8 cellular contexts compared by ENCODE assay signal in the genomic region with DNA sequence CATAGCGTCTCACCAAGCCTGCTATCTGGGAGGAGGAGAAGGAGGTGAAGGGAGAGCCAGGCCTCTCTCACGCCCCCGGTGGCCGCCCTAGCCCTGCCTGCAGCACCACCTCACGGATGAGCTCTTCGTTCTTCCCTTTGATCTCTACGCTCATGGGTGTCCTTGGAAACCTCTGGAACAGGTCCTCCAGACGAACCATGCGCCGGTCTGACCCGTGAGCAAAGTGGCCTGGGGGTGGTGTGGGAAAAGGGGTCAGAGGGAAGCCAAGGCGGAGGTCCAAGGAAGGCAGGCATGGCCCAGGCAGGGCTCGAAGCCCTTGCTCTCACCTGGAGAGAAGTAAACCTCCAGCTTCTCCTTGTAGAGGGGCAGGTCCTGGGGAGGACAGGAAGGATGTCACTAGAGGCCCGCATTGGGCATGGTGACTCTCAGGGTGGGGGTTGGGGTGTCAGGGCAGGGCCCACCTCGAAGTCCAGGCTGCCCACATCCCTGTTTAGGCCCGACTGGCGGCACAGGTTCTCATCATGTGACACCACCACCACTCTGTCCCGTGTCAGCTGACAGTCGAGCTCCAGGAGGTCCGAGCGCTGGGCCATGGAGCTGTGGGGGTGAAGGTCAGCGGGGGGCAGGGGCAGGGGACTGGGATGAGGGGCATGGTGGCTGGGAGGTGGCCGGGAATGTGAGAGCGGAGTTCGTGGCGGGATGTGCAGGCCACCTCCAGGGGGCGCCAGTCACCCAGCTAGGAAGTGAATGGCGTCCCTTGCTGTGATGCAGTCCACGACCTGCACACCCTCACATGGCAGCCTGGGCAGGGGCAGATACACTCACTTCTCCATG. TPM values are rescaled to one million over a fixed set of nuclear protein-coding genes. Genes with fewer than 3 reads are reported as not detected.
DNase-seq lines count a peak whose midpoint lies in the region; ATAC-seq, FAIRE-seq and TF ChIP-seq lines count a peak whose summit lies in the region.

No MANE protein-coding gene starts in this region.

- H3K4me2 ChIP-seq in H1 (ENCODE audit: insufficient read depth in 1 of 2, low read depth in 2 of 2, low read length in 2 of 2), result peak overlapping the region in 1 of 2 experiments; percentile 50; a peak in 2 of 4 replicates

- H3K18ac ChIP-seq in H1 (ENCODE audit: extremely low read depth, low read length), result no peak overlapping the region

- no peak overlapping the region for H3K27ac Mint-ChIP-seq in nephron

- no peak overlapping the region for H4K8ac ChIP-seq in H1 (ENCODE audit: extremely low read depth, insufficient read depth, low read length)

- H4K5ac ChIP-seq in H1 (ENCODE audit: insufficient read length, low read depth, low read length), result no peak overlapping the region

- ATAC-seq in HG03159 (IDR thresholded peaks at IDR 0.05; ENCODE audit: unreplicated experiment), result no peak
- no peak for ATAC-seq in GM21717 (IDR thresholded peaks at IDR 0.05; ENCODE audit: unreplicated experiment)

- peaks cover 7% of the 10 kb centered on the region for H3K27me3 Mint-ChIP-seq in nephron (ENCODE audit: low read depth)

- no peaks in the 10 kb centered on the region for H3K23me2 ChIP-seq in H1 (ENCODE audit: low read depth, low read length)

- H3K4me1 Mint-ChIP-seq in nephron, result peaks cover 8% of the 10 kb centered on the region

- H4K91ac ChIP-seq in H1 (replicated peaks; ENCODE audit: insufficient read length, low read length), result no peak overlapping the region

- no peak overlapping the region for H2BK120ac ChIP-seq in H1 (replicated peaks; ENCODE audit: low read depth, low read length)

- H2BK12ac ChIP-seq in H1 (ENCODE audit: low read depth, low read length), result no peak overlapping the region

- peak; percentile 72 to 75 for TF ChIP-seq RAD21 in H1 (IDR thresholded peaks at IDR 0.05 in 1 of 2, conservative IDR thresholded peaks at IDR 0.05 in 1 of 2; ENCODE audit: low read depth in 2 of 2, low read length in 2 of 2)

- no peak overlapping the region for H3K4me3 Mint-ChIP-seq in nephron

- H2BK15ac ChIP-seq in H1 (ENCODE audit: low read length), result 0 out of 2 replicates have a peak overlapping the region, but pooled peaks have one; percentile 29

- CTCF ChIA-PET in H1 (lab: Charles Lee; ENCODE audit: partially characterized antibody), result interaction anchor here (0.5 to 6.7 kb wide), 31 partner anchors 9 to 523 kb away, joined by 3 to 90 read pairs (median 5); a partner anchor contains a TSS

- H3K4ac ChIP-seq in H1 (replicated peaks; ENCODE audit: insufficient read length, low read depth, low read length), result no peak overlapping the region

- H3K14ac ChIP-seq in H1 (ENCODE audit: insufficient read length), result no peak overlapping the region

- H3K36me3 Mint-ChIP-seq in nephron (ENCODE audit: low read depth), result peaks cover 24% of the 10 kb centered on the region

- no peaks in the 10 kb centered on the region for H3K9me3 Mint-ChIP-seq in nephron

- H2AK5ac ChIP-seq in H1 (ENCODE audit: low read depth, low read length), result no peak overlapping the region

- H3K79me1 ChIP-seq in H1 (ENCODE audit: low read depth, low read length), result no peaks in the 10 kb centered on the region

- H3K27ac ChIP-seq in H1 (ENCODE audit: low read depth, low read length), result no peak overlapping the region

- H2AFZ ChIP-seq in H1 (ENCODE audit: low read length), result no peak overlapping the region

- H3K23ac ChIP-seq in H1 (ENCODE audit: insufficient read length), result no peak overlapping the region

- POLR2A ChIA-PET in H1 (lab: Charles Lee; ENCODE audit: partially characterized antibody), result interaction anchor here (0.7 to 16.3 kb wide), 10 partner anchors 8 to 433 kb away, joined by 3 to 169 read pairs (median 5); a partner anchor contains a TSS

- FAIRE-seq in H1 (lab: Jason Lieb, UNC) (no peak), urothelium cell line (lab: Jason Lieb, UNC) (no peak)

- H3K9me3 ChIP-seq in H1 (ENCODE audit: insufficient read depth in 2 of 2, low read depth in 1 of 2, low read length in 1 of 2), result no peaks in the 10 kb centered on the region

- WGBS in H1 (ENCODE audit: extremely low coverage in 1 of 2, insufficient coverage in 1 of 2, insufficient read length in 1 of 2, insufficient replicate concordance in 2 of 2, low coverage in 1 of 2, low lambda C conversion rate in 2 of 2, missing lambda C conversion rate in 1 of 2), 2 experiments, result 27% methylated on average over 22 of the region's 29 CpGs; no CpG with 5 or more reads in 1 of the 2 experiments

- TF ChIP-seq CTCF in LNCAP (IDR thresholded peaks at IDR 0.05) (peak; percentile 65), H1 (IDR thresholded peaks at IDR 0.05; ENCODE audit: control extremely low read depth in 1 of 3, insufficient read depth in 1 of 3, low read depth in 1 of 3, low read length in 3 of 3) (peak; percentile 82 to 98 (median 94)), nephron (IDR thresholded peaks at IDR 0.05; ENCODE audit: unreplicated experiment in 3 of 3) (peak; percentile 50 to 55 (median 53))

- H3K27me3 ChIP-seq in H1 (replicated peaks in 1 of 4; ENCODE audit: control insufficient read depth in 3 of 4, extremely low read depth in 1 of 4, insufficient read depth in 3 of 4, low read length in 3 of 4), result no peaks in the 10 kb centered on the region

- H3K4me1 ChIP-seq in H1 (replicated peaks in 1 of 4; ENCODE audit: control insufficient read depth in 3 of 4, insufficient read depth in 4 of 4, low read length in 3 of 4), result peaks cover 0 to 12% (median 6%) of the 10 kb centered on the region in 4 experiments; a peak in 5 of 7 replicates

- peaks cover 2 to 6% of the 10 kb centered on the region in 2 experiments for H4K20me1 ChIP-seq in H1 (replicated peaks in 1 of 2; ENCODE audit: control insufficient read depth in 1 of 2, insufficient read depth in 2 of 2, low read length in 2 of 2)

- H2BK20ac ChIP-seq in H1 (ENCODE audit: low read length), result 0 out of 2 replicates have a peak overlapping the region, but pooled peaks have one; percentile 48

- peak; percentile 54 for DNase-seq in DMS53 treated with DMSO at 0.1 percent for 48 hours (lab: John Stamatoyannopoulos, UW; ENCODE audit: unreplicated experiment)
- DNase-seq in activated CD4-positive, alpha-beta T cell treated with anti-CD3 and anti-CD28 coated beads, Interleukin-2, amount 50 U/mL, for 24 hours (ENCODE audit: low read depth in 1 of 2, low spot score in 1 of 2), result peak; percentile 42 to 49
- peak in 1 of 2 experiments; percentile 94 for DNase-seq in H1 (ENCODE audit: low read depth in 1 of 2, low spot score in 2 of 2)
- peak; percentile 67 for DNase-seq in urothelium cell line (ENCODE audit: low spot score)

- H3K79me2 ChIP-seq in H1 (ENCODE audit: control insufficient read depth in 1 of 2, insufficient read depth in 2 of 2, low read length in 2 of 2), result no peaks in the 10 kb centered on the region

- no peak for TF ChIP-seq EP300 in H1 (IDR thresholded peaks at IDR 0.05; ENCODE audit: borderline replicate concordance in 1 of 2, low read depth in 2 of 2, low read length in 2 of 2)

- no peak overlapping the region for H3K56ac ChIP-seq in H1 (replicated peaks; ENCODE audit: insufficient read length, low read depth, low read length)

- TF ChIP-seq POLR2A in H1 (IDR thresholded peaks at IDR 0.05; ENCODE audit: control extremely low read depth in 1 of 2, low read depth in 2 of 2, low read length in 2 of 2), result peak; percentile 20 to 29; a peak in 2 of 3 replicates

- H3K9ac ChIP-seq in H1 (replicated peaks in 1 of 4; ENCODE audit: extremely low read depth in 1 of 4, low read depth in 3 of 4, low read length in 3 of 4), result peak overlapping the region in 1 of 4 experiments; percentile 10; a peak in 3 of 7 replicates

- H3K36me3 ChIP-seq in H1 (ENCODE audit: control insufficient read depth in 2 of 4, insufficient read depth in 4 of 4, low read length in 3 of 4), result 0 out of 8 replicates have a peak, but pooled peaks cover 0 to 3% (median 0%) of the 10 kb centered on the region in 4 experiments

- peak overlapping the region in 1 of 4 experiments; percentile 24; a peak in 2 of 8 replicates for H3K4me3 ChIP-seq in H1 (ENCODE audit: extremely low read depth in 1 of 4, insufficient read depth in 2 of 4, low read depth in 3 of 4, low read length in 4 of 4)

- H2BK5ac ChIP-seq in H1 (ENCODE audit: low read depth, low read length), result peak overlapping the region; percentile 12; the same call in 1 of the 2 replicates

RNA-seq across cellular contexts. Expression of a gene that starts 0.9 kb away (rescaled TPM):
- total RNA-seq in H1 (2021; fragmentation: NEBNext Ultra II Directional; extraction: Animal tissue kit (Norgen Biotek cat#: 25700)), result 1.5 TPM in 1 of 2 replicates, not detected in the other
- polyA plus RNA-seq in H1 (2011; rRNA removed), result 0.20 and 0.30 TPM in 2 replicates
- polyA plus RNA-seq in H1 (2011; cell fraction: cytosol; rRNA removed), result 0.35 TPM
- polyA plus RNA-seq in H1 (2011; cell fraction: nucleus; rRNA removed), result 1.7 TPM
- polyA plus RNA-seq in H1 (2012, experiment 1 of 2), result 1.9 to 4.0 TPM (median 2.5 TPM) in 4 replicates
- polyA plus RNA-seq in H1 (2012, experiment 2 of 2), result 0.29 TPM
- 1.3 TPM for polyA plus RNA-seq in H1 (2013, experiment 1 of 2)
- polyA plus RNA-seq in H1 (2013, experiment 2 of 2), result 1.7 TPM
- not detected in 2 replicates for polyA minus RNA-seq in H1 (2011; rRNA and poly(A)+ RNA removed)
- not detected for polyA minus RNA-seq in H1 (2011; cell fraction: cytosol; rRNA and poly(A)+ RNA removed)
- polyA minus RNA-seq in H1 (2011; cell fraction: nucleus; rRNA and poly(A)+ RNA removed), result not detected

RNA-seq across cellular contexts. Expression of a gene that starts 10.6 kb away (rescaled TPM):
- total RNA-seq in H1 (2021; fragmentation: NEBNext Ultra II Directional; extraction: Animal tissue kit (Norgen Biotek cat#: 25700)), result 28.7 and 40.1 TPM in 2 replicates
- polyA plus RNA-seq in H1 (2011; rRNA removed), result 67.9 and 96.1 TPM in 2 replicates
- polyA plus RNA-seq in H1 (2011; cell fraction: cytosol; rRNA removed), result 37.9 TPM
- polyA plus RNA-seq in H1 (2011; cell fraction: nucleus; rRNA removed), result 60.8 TPM
- 26.6 to 38.0 TPM (median 31.9 TPM) in 4 replicates for polyA plus RNA-seq in H1 (2012, experiment 1 of 2)
- 49.5 TPM for polyA plus RNA-seq in H1 (2012, experiment 2 of 2)
- 38.1 TPM for polyA plus RNA-seq in H1 (2013, experiment 1 of 2)
- 43.5 TPM for polyA plus RNA-seq in H1 (2013, experiment 2 of 2)
- 17.3 and 24.2 TPM in 2 replicates for polyA minus RNA-seq in H1 (2011; rRNA and poly(A)+ RNA removed)
- polyA minus RNA-seq in H1 (2011; cell fraction: cytosol; rRNA and poly(A)+ RNA removed), result 11.2 TPM
- polyA minus RNA-seq in H1 (2011; cell fraction: nucleus; rRNA and poly(A)+ RNA removed), result 17.0 TPM

RNA-seq across cellular contexts. Expression of a gene that starts 16.4 kb away (rescaled TPM):
- total RNA-seq in H1 (2021; fragmentation: NEBNext Ultra II Directional; extraction: Animal tissue kit (Norgen Biotek cat#: 25700)), result 40.3 and 43.2 TPM in 2 replicates
- 53.3 and 91.8 TPM in 2 replicates for polyA plus RNA-seq in H1 (2011; rRNA removed)
- 49.2 TPM for polyA plus RNA-seq in H1 (2011; cell fraction: cytosol; rRNA removed)
- 126 TPM for polyA plus RNA-seq in H1 (2011; cell fraction: nucleus; rRNA removed)
- polyA plus RNA-seq in H1 (2012, experiment 1 of 2), result 53.5 to 72.5 TPM (median 65.8 TPM) in 4 replicates
- 62.9 TPM for polyA plus RNA-seq in H1 (2012, experiment 2 of 2)
- polyA plus RNA-seq in H1 (2013, experiment 1 of 2), result 35.3 TPM
- polyA plus RNA-seq in H1 (2013, experiment 2 of 2), result 36.6 TPM
- 10.7 and 15.9 TPM in 2 replicates for polyA minus RNA-seq in H1 (2011; rRNA and poly(A)+ RNA removed)
- polyA minus RNA-seq in H1 (2011; cell fraction: cytosol; rRNA and poly(A)+ RNA removed), result 17.5 TPM
- polyA minus RNA-seq in H1 (2011; cell fraction: nucleus; rRNA and poly(A)+ RNA removed), result 27.2 TPM

RNA-seq across cellular contexts. Expression of a gene that starts 20.7 kb away (rescaled TPM):
- 2.3 and 2.8 TPM in 2 replicates for total RNA-seq in H1 (2021; fragmentation: NEBNext Ultra II Directional; extraction: Animal tissue kit (Norgen Biotek cat#: 25700))
- 2.2 and 3.6 TPM in 2 replicates for polyA plus RNA-seq in H1 (2011; rRNA removed)
- 1.5 TPM for polyA plus RNA-seq in H1 (2011; cell fraction: cytosol; rRNA removed)
- 4.9 TPM for polyA plus RNA-seq in H1 (2011; cell fraction: nucleus; rRNA removed)
- 2.1 to 4.8 TPM (median 3.4 TPM) in 4 replicates for polyA plus RNA-seq in H1 (2012, experiment 1 of 2)
- 3.3 TPM for polyA plus RNA-seq in H1 (2012, experiment 2 of 2)
- 2.4 TPM for polyA plus RNA-seq in H1 (2013, experiment 1 of 2)
- 2.0 TPM for polyA plus RNA-seq in H1 (2013, experiment 2 of 2)
- 0.20 and 0.44 TPM in 2 replicates for polyA minus RNA-seq in H1 (2011; rRNA and poly(A)+ RNA removed)
- polyA minus RNA-seq in H1 (2011; cell fraction: cytosol; rRNA and poly(A)+ RNA removed), result 1.6 TPM
- polyA minus RNA-seq in H1 (2011; cell fraction: nucleus; rRNA and poly(A)+ RNA removed), result 1.8 TPM

RNA-seq across cellular contexts. Expression of a gene that starts 36.6 kb away (rescaled TPM):
- total RNA-seq in H1 (2021; fragmentation: NEBNext Ultra II Directional; extraction: Animal tissue kit (Norgen Biotek cat#: 25700)), result 148 TPM in 2 replicates
- polyA plus RNA-seq in H1 (2011; rRNA removed), result 298 and 355 TPM in 2 replicates
- polyA plus RNA-seq in H1 (2011; cell fraction: cytosol; rRNA removed), result 266 TPM
- polyA plus RNA-seq in H1 (2011; cell fraction: nucleus; rRNA removed), result 241 TPM
- polyA plus RNA-seq in H1 (2012, experiment 1 of 2), result 134 to 209 TPM (median 190 TPM) in 4 replicates
- 229 TPM for polyA plus RNA-seq in H1 (2012, experiment 2 of 2)
- 96.9 TPM for polyA plus RNA-seq in H1 (2013, experiment 1 of 2)
- 101 TPM for polyA plus RNA-seq in H1 (2013, experiment 2 of 2)
- 329 and 355 TPM in 2 replicates for polyA minus RNA-seq in H1 (2011; rRNA and poly(A)+ RNA removed)
- 125 TPM for polyA minus RNA-seq in H1 (2011; cell fraction: cytosol; rRNA and poly(A)+ RNA removed)
- polyA minus RNA-seq in H1 (2011; cell fraction: nucleus; rRNA and poly(A)+ RNA removed), result 62.4 TPM
